1 cellular context compared by ENCODE assay signal in genomic region chr1:224495861-224496260, GRCh38.
TF ChIP-seq lines count a peak whose summit lies in the region.

No MANE protein-coding gene starts in this region.

TF ChIP-seq in GM12878, 131 proteins besides CTCF, POLR2A, EP300 and RAD21 (continued from another document):
- TF ChIP-seq ATF2 (IDR thresholded peaks at IDR 0.05; ENCODE audit: low read length) (no peak), ZBED1 (IDR thresholded peaks at IDR 0.05; ENCODE audit: borderline replicate concordance) (no peak), ZNF274 (IDR thresholded peaks at IDR 0.05; ENCODE audit: insufficient read depth, insufficient read length) (no peak), ZNF592 (IDR thresholded peaks at IDR 0.05) (no peak), FOXK2 (IDR thresholded peaks at IDR 0.05) (no peak), NBN (IDR thresholded peaks at IDR 0.05) (no peak), POLR2AphosphoS5 (IDR thresholded peaks at IDR 0.05; ENCODE audit: low read length) (no peak), HCFC1 (IDR thresholded peaks at IDR 0.05; ENCODE audit: low read length) (no peak), MTA3 (IDR thresholded peaks at IDR 0.05; ENCODE audit: borderline replicate concordance, low read length) (no peak), BCL11A (IDR thresholded peaks at IDR 0.05; ENCODE audit: low read depth, low read length) (no peak), SIN3A (IDR thresholded peaks at IDR 0.05; ENCODE audit: low read depth, low read length) (no peak), SRF (IDR thresholded peaks at IDR 0.05; ENCODE audit: low read depth in 2 of 2, low read length in 2 of 2) (no peak), ZSCAN29 (IDR thresholded peaks at IDR 0.05) (no peak), CUX1 (IDR thresholded peaks at IDR 0.05; ENCODE audit: insufficient replicate concordance, low read depth, low read length) (no peak), NFYA (IDR thresholded peaks at IDR 0.05; ENCODE audit: borderline replicate concordance, low read depth, low read length) (no peak), DPF2 (IDR thresholded peaks at IDR 0.05) (no peak), USF1 (IDR thresholded peaks at IDR 0.05; ENCODE audit: borderline replicate concordance, extremely low read length, insufficient read depth, low read depth, low read length) (no peak), MLLT1 (IDR thresholded peaks at IDR 0.05) (no peak)
